Comparison of ENCODE assay signal across 8 cellular contexts in genomic region chr10:124883510-124884321, GRCh38.
"Had no signal": no experiment of that assay in that cellular context is flagged by ENCODE, and none has a peak within 500 bp of the region (broad histone marks: within the 10 kb centered on the region; RNA-seq: fewer than 3 reads in every experiment).

No MANE protein-coding gene starts in this region.

- H3K4me1 Mint-ChIP-seq: IgD-negative memory B cell had no signal

- H3K9me3 ChIP-seq: HAP-1 had no signal

- H3K4me3 ChIP-seq: GM23248, HAP-1 had no signal

- ATAC-seq: HCT116, HepG2 had no signal

- H3K36me3 Mint-ChIP-seq: IgD-negative memory B cell had no signal

- H3K36me3 ChIP-seq: HAP-1 had no signal

- H3K9ac ChIP-seq: GM23248 had no signal

- H2AFZ ChIP-seq: GM23248 had no signal

- H3K4me3 Mint-ChIP-seq: IgD-negative memory B cell had no signal

- H3K4me1 ChIP-seq: HAP-1 had no signal

- H3K27ac ChIP-seq: GM23248 had no signal

- DNase-seq: GM23248, GOT3, H7, KG1 had no signal
